1 cellular context compared by ENCODE assay signal in genomic region chr6:97765480-97765879, GRCh38.
TF ChIP-seq lines count a peak whose summit lies in the region.

No MANE protein-coding gene starts in this region.

TF ChIP-seq in SK-N-SH treated with all-trans-retinoic acid at 6 μM for 48 hours, 23 proteins besides CTCF, POLR2A, EP300 and RAD21 (continued from another document):
- TF ChIP-seq BACH2 (CRISPR knock-in tag; IDR thresholded peaks at IDR 0.05; ENCODE audit: borderline replicate concordance) (no peak), ZNF565 (CRISPR knock-in tag; conservative IDR thresholded peaks at IDR 0.05; ENCODE audit: low read depth) (no peak), SNAI2 (CRISPR knock-in tag; IDR thresholded peaks at IDR 0.05) (no peak), ARNTL (CRISPR knock-in tag; IDR thresholded peaks at IDR 0.05; ENCODE audit: borderline replicate concordance, low read depth) (no peak), ESRRG (CRISPR knock-in tag; IDR thresholded peaks at IDR 0.05) (no peak), ZNF70 (CRISPR knock-in tag; IDR thresholded peaks at IDR 0.05) (no peak)
